Comparison of ENCODE assay signal across 1 cellular context in genomic region chr12:108346727-108347710, GRCh38.
TF ChIP-seq lines count a peak whose summit lies in the region.

No MANE protein-coding gene starts in this region.

TF ChIP-seq in H1, 55 proteins besides CTCF, POLR2A, EP300 and RAD21 (continued from another document):
- TF ChIP-seq KDM1A (IDR thresholded peaks at IDR 0.05; ENCODE audit: borderline replicate concordance, low read length) (no peak), KDM5A (IDR thresholded peaks at IDR 0.05; ENCODE audit: low read length) (no peak), ZNF274 (IDR thresholded peaks at IDR 0.05; ENCODE audit: borderline replicate concordance, extremely low read depth, low read length) (no peak)
